In the genomic region with DNA sequence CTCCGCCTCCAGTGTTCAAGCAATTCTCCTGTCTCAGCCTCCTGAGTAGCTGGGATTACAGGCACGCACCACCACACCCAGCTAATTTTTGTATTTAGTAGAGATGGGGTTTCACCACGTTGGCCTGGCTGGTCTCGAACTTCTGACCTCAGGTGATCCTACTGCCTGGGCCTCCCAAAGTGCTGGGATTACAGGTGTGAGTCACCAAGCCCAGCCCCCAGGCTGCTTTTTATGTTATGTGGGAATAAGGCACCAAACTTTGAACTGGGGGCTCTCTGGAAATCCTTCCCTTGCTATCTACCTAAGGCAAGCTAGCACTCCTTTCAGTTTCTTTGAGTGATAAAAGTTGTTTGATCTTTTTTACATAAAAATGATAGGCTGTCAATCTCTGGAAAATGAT, we compare ENCODE assay signal across 7 cellular contexts.
DNase-seq lines count a peak whose midpoint lies in the region; ATAC-seq and TF ChIP-seq lines count a peak whose summit lies in the region.
"Not testable (repeated sequence)": the region's sequence is repeated elsewhere in the genome, so short reads cannot be mapped to it uniquely, and the experiment has no call there.

No MANE protein-coding gene starts in this region.

- peaks cover 35 to 61% (median 46%) of the 10 kb centered on the region in 4 donors for H3K4me1 Mint-ChIP-seq in CD4-positive, alpha-beta memory T cell
- peaks cover 62% of the 10 kb centered on the region for H3K4me1 Mint-ChIP-seq in activated CD8-positive, alpha-beta T cell treated with anti-CD3 and anti-CD28 coated beads for 36 hours (ENCODE audit: low read depth)
- H3K4me1 Mint-ChIP-seq in activated naive CD8-positive, alpha-beta T cell (ENCODE audit: low read depth): peaks cover 66% of the 10 kb centered on the region
- peaks cover 41 to 63% (median 57%) of the 10 kb centered on the region in 3 donors for H3K4me1 Mint-ChIP-seq in naive B cell

- not testable (repeated sequence) for H3K27me3 ChIP-seq in CD4-positive, alpha-beta memory T cell (ENCODE audit: insufficient read depth, low read length); heart right ventricle; skeletal muscle tissue (ENCODE audit: control insufficient read depth in 3 of 3, insufficient read depth in 3 of 3, low read length in 3 of 3)

- H3K27me3 Mint-ChIP-seq in CD4-positive, alpha-beta memory T cell; activated CD8-positive, alpha-beta T cell treated with anti-CD3 and anti-CD28 coated beads for 36 hours; activated naive CD8-positive, alpha-beta T cell; naive B cell: not testable (repeated sequence)

- H3K9me3 Mint-ChIP-seq in CD4-positive, alpha-beta memory T cell; activated CD8-positive, alpha-beta T cell treated with anti-CD3 and anti-CD28 coated beads for 36 hours; activated naive CD8-positive, alpha-beta T cell (ENCODE audit: low read depth); naive B cell: not testable (repeated sequence)

- H3K9me3 ChIP-seq in CD4-positive, alpha-beta memory T cell (ENCODE audit: control insufficient read depth in 1 of 2, low read length in 2 of 2); heart right ventricle; skeletal muscle tissue (ENCODE audit: control insufficient read depth in 3 of 3, low read length in 3 of 3): not testable (repeated sequence)

- not testable (repeated sequence) for H3K4me3 ChIP-seq in CD4-positive, alpha-beta memory T cell (ENCODE audit: low read length in 2 of 2); heart right ventricle; skeletal muscle tissue (ENCODE audit: low read length in 3 of 3)

- peaks cover 12% of the 10 kb centered on the region for H3K36me3 ChIP-seq in CD4-positive, alpha-beta memory T cell (ENCODE audit: insufficient read depth, low read length)
- H3K36me3 ChIP-seq in heart right ventricle: peaks cover 0 to 26% (median 0%) of the 10 kb centered on the region in 9 donors
- not testable (repeated sequence) for H3K36me3 ChIP-seq in skeletal muscle tissue (ENCODE audit: control insufficient read depth in 3 of 3, insufficient read depth in 3 of 3, low read length in 3 of 3)

- 94 to 98% methylated on average over 4 of the region's 4 CpGs for WGBS in heart right ventricle, 2 donors

- H3K36me3 Mint-ChIP-seq in CD4-positive, alpha-beta memory T cell: peaks cover 36 to 61% of the 10 kb centered on the region in 2 donors
- peaks cover 44% of the 10 kb centered on the region for H3K36me3 Mint-ChIP-seq in activated CD8-positive, alpha-beta T cell treated with anti-CD3 and anti-CD28 coated beads for 36 hours (ENCODE audit: low read depth)
- H3K36me3 Mint-ChIP-seq in activated naive CD8-positive, alpha-beta T cell: not testable (repeated sequence)
- peaks cover 21 to 24% of the 10 kb centered on the region in 2 donors for H3K36me3 Mint-ChIP-seq in naive B cell

- peak overlapping the region in 1 of 3 donors; percentile 24 for H3K9ac ChIP-seq in skeletal muscle tissue (ENCODE audit: low read depth in 1 of 3, low read length in 3 of 3)

- POLR2A ChIA-PET in CD4-positive, alpha-beta memory T cell (lab: Charles Lee; ENCODE audit: partially characterized antibody): interaction anchor here (1.2 to 2.1 kb wide), 3 partner anchors 79 to 103 kb away, joined by 3 to 8 read pairs (median 4); no protein-coding TSS in a partner anchor
- POLR2A ChIA-PET in HEK293T (lab: Yijun Ruan, JAX): interaction anchor here (1.4 kb wide), 1 partner anchor 102 kb away, joined by 6 read pairs; the partner anchor contains the start of gene TMEM131L
- POLR2A ChIA-PET in activated CD8-positive, alpha-beta T cell treated with anti-CD3 and anti-CD28 coated beads for 36 hours (lab: Charles Lee): interaction anchor here (1.0 to 1.6 kb wide), 2 partner anchors 10 to 27 kb away, joined by 3 read pairs; no protein-coding TSS in a partner anchor

- H3K27ac Mint-ChIP-seq in CD4-positive, alpha-beta memory T cell: peak overlapping the region; percentile 6 to 71 (median 69)
- peak overlapping the region; percentile 56 for H3K27ac Mint-ChIP-seq in activated CD8-positive, alpha-beta T cell treated with anti-CD3 and anti-CD28 coated beads for 36 hours
- peak overlapping the region; percentile 83 for H3K27ac Mint-ChIP-seq in activated naive CD8-positive, alpha-beta T cell
- peak overlapping the region; percentile 66 to 92 (median 86) for H3K27ac Mint-ChIP-seq in naive B cell

- CTCF ChIA-PET in CD4-positive, alpha-beta memory T cell (lab: Charles Lee; ENCODE audit: partially characterized antibody): interaction anchor here (1.1 to 2.0 kb wide), 6 partner anchors 14 to 224 kb away, joined by 4 to 7 read pairs (median 6); partner anchors contain the start of gene TMEM131L
- CTCF ChIA-PET in HEK293T (lab: Yijun Ruan, JAX): interaction anchor here (0.7 kb wide), 1 partner anchor 74 kb away, joined by 3 read pairs; no protein-coding TSS in a partner anchor
- CTCF ChIA-PET in activated CD8-positive, alpha-beta T cell treated with anti-CD3 and anti-CD28 coated beads for 36 hours (lab: Charles Lee): interaction anchor here (1.0 to 1.3 kb wide), 3 partner anchors 16 to 121 kb away, joined by 3 to 4 read pairs (median 3); no protein-coding TSS in a partner anchor

- not testable (repeated sequence) for TF ChIP-seq CTCF in activated CD8-positive, alpha-beta T cell treated with anti-CD3 and anti-CD28 coated beads for 36 hours (IDR thresholded peaks at IDR 0.05); heart right ventricle (IDR thresholded peaks at IDR 0.05)

- intact Hi-C loops in CD4-positive, alpha-beta memory T cell (cut with micrococcal nuclease); activated CD8-positive, alpha-beta T cell treated with anti-CD3 and anti-CD28 coated beads for 36 hours (cut with micrococcal nuclease): not testable (repeated sequence)
- intact Hi-C loops in heart right ventricle (cut with DNase I): loop anchor here in 3 of 10 donors (5.0 to 10.0 kb wide), 3 partner anchors 83 to 103 kb away; partner anchors contain the start of gene TMEM131L (in 1 of the 3)

- H3K4me3 Mint-ChIP-seq in CD4-positive, alpha-beta memory T cell; activated CD8-positive, alpha-beta T cell treated with anti-CD3 and anti-CD28 coated beads for 36 hours; activated naive CD8-positive, alpha-beta T cell; naive B cell: not testable (repeated sequence)

- peaks cover 13% of the 10 kb centered on the region for H3K4me1 ChIP-seq in CD4-positive, alpha-beta memory T cell (ENCODE audit: insufficient read depth, low read length)
- H3K4me1 ChIP-seq in heart right ventricle (peaks cover 12 to 72% (median 40%) of the 10 kb centered on the region in 9 donors), skeletal muscle tissue (ENCODE audit: control insufficient read depth in 3 of 3, insufficient read depth in 3 of 3, low read length in 3 of 3) (peaks cover 44 to 51% (median 45%) of the 10 kb centered on the region in 3 donors)

- H3K27ac ChIP-seq in CD4-positive, alpha-beta memory T cell (ENCODE audit: low read depth, low read length): not testable (repeated sequence)
- H3K27ac ChIP-seq in heart right ventricle: peak overlapping the region in 6 of 10 donors; percentile 50 to 77 (median 62)
- peak overlapping the region; percentile 83 for H3K27ac ChIP-seq in skeletal muscle tissue (ENCODE audit: low read depth, low read length)

- not testable (repeated sequence) for ATAC-seq in activated CD8-positive, alpha-beta T cell treated with anti-CD3 and anti-CD28 coated beads for 36 hours; heart right ventricle; naive B cell (ENCODE audit: low read depth in 2 of 2)

- DNase-seq in CD4-positive, alpha-beta memory T cell; HEK293T (ENCODE audit: extremely low spot score); activated CD8-positive, alpha-beta T cell treated with anti-CD3 and anti-CD28 coated beads for 36 hours; heart right ventricle; naive B cell: not testable (repeated sequence)

TF ChIP-seq in HEK293T, 16 proteins besides CTCF, POLR2A, EP300 and RAD21:
- TF ChIP-seq, protein P1, sequence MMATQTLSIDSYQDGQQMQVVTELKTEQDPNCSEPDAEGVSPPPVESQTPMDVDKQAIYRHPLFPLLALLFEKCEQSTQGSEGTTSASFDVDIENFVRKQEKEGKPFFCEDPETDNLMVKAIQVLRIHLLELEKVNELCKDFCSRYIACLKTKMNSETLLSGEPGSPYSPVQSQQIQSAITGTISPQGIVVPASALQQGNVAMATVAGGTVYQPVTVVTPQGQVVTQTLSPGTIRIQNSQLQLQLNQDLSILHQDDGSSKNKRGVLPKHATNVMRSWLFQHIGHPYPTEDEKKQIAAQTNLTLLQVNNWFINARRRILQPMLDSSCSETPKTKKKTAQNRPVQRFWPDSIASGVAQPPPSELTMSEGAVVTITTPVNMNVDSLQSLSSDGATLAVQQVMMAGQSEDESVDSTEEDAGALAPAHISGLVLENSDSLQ (IDR thresholded peaks at IDR 0.05): 0 out of 2 replicates have a peak, but pooled peaks have one; percentile 18
